ENCODE assay signal across 1 cellular context in the genomic region with DNA sequence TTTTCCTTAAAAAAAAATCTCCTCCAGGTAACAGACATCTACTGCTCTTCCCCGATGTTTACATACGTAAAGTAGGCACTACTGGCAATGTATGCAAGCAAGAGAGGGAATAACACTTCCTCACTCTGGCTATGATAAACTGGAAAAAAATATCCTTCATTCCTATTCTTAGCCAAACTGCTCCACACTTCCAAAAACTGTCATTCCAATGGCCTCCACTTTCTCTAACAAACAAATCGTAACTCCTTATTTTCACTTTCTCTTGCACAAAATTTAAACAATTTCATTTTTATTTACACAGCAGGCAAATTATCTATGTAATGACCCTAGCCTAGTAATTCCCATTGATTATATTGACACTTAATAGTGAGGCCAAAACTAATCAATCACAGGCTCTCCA.
TF ChIP-seq lines count a peak whose summit lies in the region.

No MANE protein-coding gene starts in this region.

TF ChIP-seq in IMR-90, 13 proteins besides CTCF, POLR2A, EP300 and RAD21 (continued from another document):
- TF ChIP-seq USF2 (IDR thresholded peaks at IDR 0.05; ENCODE audit: low read depth, low read length) = no peak
- TF ChIP-seq BHLHE40 (IDR thresholded peaks at IDR 0.05; ENCODE audit: low read depth, low read length) = no peak
- no peak for TF ChIP-seq SMC3 (IDR thresholded peaks at IDR 0.05; ENCODE audit: low read depth, low read length)
- no peak for TF ChIP-seq CEBPB (IDR thresholded peaks at IDR 0.05; ENCODE audit: low read depth, low read length)
- TF ChIP-seq RFX5 (IDR thresholded peaks at IDR 0.05; ENCODE audit: low read depth, low read length) = no peak
TF ChIP-seq in IMR-90: peak in this region for 0.
